10 cellular contexts compared by ENCODE assay signal in the genomic region with DNA sequence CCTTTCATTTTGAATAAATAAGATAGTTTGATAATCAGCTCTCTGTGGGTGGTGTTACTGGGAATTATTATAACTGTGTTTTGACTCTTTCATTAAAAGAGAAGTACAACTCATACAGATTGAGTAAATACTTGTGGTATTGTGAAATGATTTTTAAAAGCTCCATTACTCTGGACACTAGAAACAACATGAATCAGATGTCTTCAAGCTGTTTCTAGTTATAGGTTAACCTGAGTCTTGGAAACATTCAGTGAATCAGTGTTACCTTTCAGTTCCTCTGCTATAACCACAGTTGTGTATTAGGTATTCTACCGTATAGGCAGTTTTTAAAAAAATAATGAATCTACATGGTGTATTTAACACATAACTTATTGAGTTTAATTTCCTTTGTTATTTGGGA.
DNase-seq lines count a peak whose midpoint lies in the region; ATAC-seq and TF ChIP-seq lines count a peak whose summit lies in the region.
"Had no signal": no experiment of that assay in that cellular context is flagged by ENCODE, and none has a peak within 500 bp of the region (broad histone marks: within the 10 kb centered on the region; RNA-seq: fewer than 3 reads in every experiment).

No MANE protein-coding gene starts in this region.

- DNase-seq in GM10248 (ENCODE audit: extremely low spot score) (peak; percentile 18), PC-3 (peak; percentile 36), right lobe of liver (no peak), foreskin melanocyte (no peak), D341Med (ENCODE audit: low spot score) (no peak), DMS 273 treated with DMSO at 0.1 percent for 48 hours (lab: John Stamatoyannopoulos, UW) (no peak)
- DNase-seq: colonic mucosa, MM.1S had no signal

- POLR2A ChIA-PET in GM10248 (lab: Yijun Ruan, JAX) (no interaction called here), PC-3 (lab: Charles Lee; ENCODE audit: unreplicated experiment) (no interaction called here)

- CTCF ChIA-PET in GM10248 (lab: Yijun Ruan, JAX) (no interaction called here), PC-3 (lab: Charles Lee) (no interaction called here)

- no peak overlapping the region for H2AFZ ChIP-seq in PC-3 (ENCODE audit: low read length)

- no peak overlapping the region for H3K27ac ChIP-seq in PC-3 (ENCODE audit: low read length)
- H3K27ac ChIP-seq in right lobe of liver, result no peak overlapping the region
- H3K27ac ChIP-seq: colonic mucosa had no signal

- no peaks in the 10 kb centered on the region for H3K9me3 ChIP-seq in PC-3 (ENCODE audit: low read length)
- no peaks in the 10 kb centered on the region for H3K9me3 ChIP-seq in right lobe of liver
- H3K9me3 ChIP-seq: colonic mucosa had no signal

- no peaks in the 10 kb centered on the region for H3K27me3 ChIP-seq in PC-3 (ENCODE audit: low read length)
- H3K27me3 ChIP-seq in right lobe of liver, result no peaks in the 10 kb centered on the region
- H3K27me3 ChIP-seq: colonic mucosa had no signal

- no peaks in the 10 kb centered on the region for H4K20me1 ChIP-seq in PC-3 (ENCODE audit: low read length)

- TF ChIP-seq CTCF in GM10248 (IDR thresholded peaks at IDR 0.05; ENCODE audit: control extremely low read depth, extremely low read depth, low read depth, missing control alignments), result no peak
- TF ChIP-seq CTCF in PC-3 (conservative IDR thresholded peaks at IDR 0.05; ENCODE audit: low read depth, low read length), result no peak
- TF ChIP-seq CTCF in right lobe of liver (IDR thresholded peaks at IDR 0.05), result no peak

- H3K4me1 ChIP-seq in PC-3 (ENCODE audit: insufficient read depth, low read length), result no peaks in the 10 kb centered on the region
- H3K4me1 ChIP-seq in right lobe of liver, result peaks cover 0 to 10% (median 0%) of the 10 kb centered on the region in 4 donors
- H3K4me1 ChIP-seq: colonic mucosa had no signal

- WGBS in right lobe of liver (ENCODE audit: insufficient coverage, low coverage, low lambda C conversion rate, missing lambda C conversion rate), result 30% methylated on average over 1 of the region's 1 CpG

- H3K9ac ChIP-seq in PC-3 (ENCODE audit: low read length), result no peak overlapping the region

- H3K4me2 ChIP-seq in PC-3 (ENCODE audit: low read length), result no peak overlapping the region

- no peaks in the 10 kb centered on the region for H3K79me2 ChIP-seq in PC-3 (ENCODE audit: low read length)

- BruUV-seq in PC-3 (replicated peaks; lab: Mats Ljungman, UMichigan), result no TSS peak

- intact Hi-C loops in PC-3 (cut with micrococcal nuclease), result no loop called here
- intact Hi-C loops in right lobe of liver (cut with DNase I), result no loop called here

- TF ChIP-seq POLR2A in right lobe of liver (IDR thresholded peaks at IDR 0.05), result no peak

- no peaks in the 10 kb centered on the region for H3F3A ChIP-seq in PC-3 (ENCODE audit: low read length, unreplicated experiment)

- peak; percentile 85 for ATAC-seq in GM21825 (IDR thresholded peaks at IDR 0.05; ENCODE audit: unreplicated experiment)
- ATAC-seq in PC-3, result no peak
- ATAC-seq in right lobe of liver, result peak; percentile 62 to 84 (median 72)
- no peak for ATAC-seq in HG02571 (IDR thresholded peaks at IDR 0.05; ENCODE audit: unreplicated experiment)

- H3K4me3 ChIP-seq in PC-3 (ENCODE audit: low read length), result no peak overlapping the region
- no peak overlapping the region for H3K4me3 ChIP-seq in right lobe of liver
- H3K4me3 ChIP-seq: colonic mucosa had no signal

- H3K36me3 ChIP-seq in PC-3 (ENCODE audit: low read depth, low read length) (no peaks in the 10 kb centered on the region), right lobe of liver (no peaks in the 10 kb centered on the region)
- H3K36me3 ChIP-seq: colonic mucosa had no signal

- no peaks in the 10 kb centered on the region for H3K9me2 ChIP-seq in PC-3 (replicated peaks; ENCODE audit: low read length)

Comparison
In these comparisons a context has a peak if more than half of its experiments do, and no peak if none do; other contexts are left out.
1. DNase-seq: peak in GM10248 (single experiment) and PC-3 (single experiment); none in right lobe of liver (0 of 3), foreskin melanocyte (single experiment), D341Med (single experiment) and DMS 273 treated with DMSO at 0.1 percent for 48 hours (single experiment).
2. ATAC-seq: peak in GM21825 (single experiment) and right lobe of liver (4 of 4); none in PC-3 (single experiment) and HG02571 (single experiment).